In the genomic region with DNA sequence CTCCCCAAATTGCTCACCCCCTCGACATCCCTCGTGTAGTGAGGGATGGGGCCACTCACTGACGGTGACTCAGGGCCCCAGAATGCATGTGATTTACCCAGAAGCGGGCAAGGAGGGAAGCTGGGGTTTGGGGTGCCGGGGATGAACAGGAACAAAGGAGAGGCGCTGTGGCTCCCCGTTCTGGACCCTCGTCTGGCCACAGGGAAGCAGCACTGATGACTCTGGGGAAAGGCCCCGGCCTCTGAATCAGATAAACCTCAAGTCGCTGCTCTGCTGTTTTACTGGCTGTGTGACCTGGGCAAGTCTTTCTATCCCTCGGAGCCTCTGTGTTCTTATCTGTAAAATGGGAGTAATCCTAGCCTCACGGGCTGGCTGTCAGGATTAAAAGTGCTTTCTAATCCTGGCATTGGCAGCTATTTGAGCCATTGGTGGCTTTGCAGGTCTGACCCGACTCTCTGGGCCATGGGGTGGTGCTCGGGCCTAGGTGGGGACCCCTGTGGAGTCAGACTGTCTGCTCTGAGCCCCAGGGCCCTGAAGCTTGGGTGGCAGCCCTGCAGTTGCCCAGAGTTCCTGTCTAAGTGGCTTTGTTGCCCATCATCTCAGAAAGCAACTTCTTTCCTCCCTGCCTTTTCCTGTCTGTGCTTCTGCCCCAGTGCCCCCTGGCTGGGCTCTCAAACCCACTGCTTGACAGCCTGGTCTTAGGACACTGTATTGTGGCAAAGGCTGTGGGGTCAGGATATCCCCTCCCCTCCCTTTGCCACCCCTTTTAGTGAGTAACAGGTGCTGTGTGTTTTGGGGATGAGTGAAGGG, we compare ENCODE assay signal across 11 cellular contexts. TPM values are rescaled to one million over a fixed set of nuclear protein-coding genes. Genes with fewer than 3 reads are reported as not detected.
DNase-seq lines count a peak whose midpoint lies in the region; ATAC-seq, FAIRE-seq and TF ChIP-seq lines count a peak whose summit lies in the region.
"Had no signal": no experiment of that assay in that cellular context is flagged by ENCODE, and none has a peak within 500 bp of the region (broad histone marks: within the 10 kb centered on the region; RNA-seq: fewer than 3 reads in every experiment).

No MANE protein-coding gene starts in this region.

- H3K4me2 ChIP-seq in HepG2 (ENCODE audit: low read depth, low read length), result no peak overlapping the region

- H3K27me3 ChIP-seq in liver (ENCODE audit: control insufficient read depth in 4 of 4, insufficient read depth in 4 of 4, low read length in 3 of 4), result no peaks in the 10 kb centered on the region
- peaks cover 2 to 25% of the 10 kb centered on the region in 2 experiments; a peak in 3 of 5 replicates for H3K27me3 ChIP-seq in HepG2 (ENCODE audit: control insufficient read depth in 1 of 2, insufficient read depth in 2 of 2, low read length in 2 of 2)
- H3K27me3 ChIP-seq in naive thymus-derived CD4-positive, alpha-beta T cell (ENCODE audit: control insufficient read depth in 2 of 2, insufficient read depth in 2 of 2, low read length in 2 of 2), result no peaks in the 10 kb centered on the region
- H3K27me3 ChIP-seq in vagina, result no peaks in the 10 kb centered on the region

- no peaks in the 10 kb centered on the region for H4K20me1 ChIP-seq in HepG2 (ENCODE audit: insufficient read depth, low read length)

- H3K36me3 ChIP-seq in liver (ENCODE audit: control insufficient read depth in 4 of 4, insufficient read depth in 3 of 4, low read depth in 1 of 4, low read length in 3 of 4), result no peaks in the 10 kb centered on the region
- no peaks in the 10 kb centered on the region for H3K36me3 ChIP-seq in HepG2 (replicated peaks in 1 of 2; ENCODE audit: control insufficient read depth in 1 of 2, insufficient read depth in 2 of 2, low read length in 2 of 2)
- no peaks in the 10 kb centered on the region for H3K36me3 ChIP-seq in naive thymus-derived CD4-positive, alpha-beta T cell (ENCODE audit: control insufficient read depth in 2 of 3, insufficient read depth in 3 of 3, low read length in 3 of 3)
- H3K36me3 ChIP-seq in vagina, result no peaks in the 10 kb centered on the region
- H3K36me3 ChIP-seq: BE2C had no signal

- TF ChIP-seq EP300 in HepG2 (IDR thresholded peaks at IDR 0.05; ENCODE audit: low read depth in 2 of 2, low read length in 2 of 2), result no peak
- no peak for TF ChIP-seq EP300 in HepG2 (CRISPR knock-in tag; IDR thresholded peaks at IDR 0.05; ENCODE audit: borderline replicate concordance)

- H3K27me3 Mint-ChIP-seq in activated naive CD8-positive, alpha-beta T cell treated with anti-CD3 and anti-CD28 coated beads, Interleukin-2, amount 10 ng/mL, durations not matched to agents 7 days and 5 days, result no peaks in the 10 kb centered on the region
- H3K27me3 Mint-ChIP-seq in naive thymus-derived CD4-positive, alpha-beta T cell, result no peaks in the 10 kb centered on the region

- CTCF ChIA-PET in HepG2 (lab: Yijun Ruan, JAX; ENCODE audit: low intra/inter-chr PET ratio, low total read pairs), result no interaction called here
- CTCF ChIA-PET in naive thymus-derived CD4-positive, alpha-beta T cell (lab: Charles Lee), result interaction anchor here (1.1 kb wide), 1 partner anchor 48 kb away, joined by 3 read pairs; no protein-coding TSS in a partner anchor

- DNase-seq in HepG2 (ENCODE audit: low spot score), result no peak
- DNase-seq in activated naive CD8-positive, alpha-beta T cell treated with anti-CD3 and anti-CD28 coated beads, Interleukin-2, amount 10 ng/mL, durations not matched to agents 7 days and 5 days, result no peak
- peak in 2 of 9 donors; percentile 23 to 33 for DNase-seq in naive thymus-derived CD4-positive, alpha-beta T cell
- DNase-seq in vagina (ENCODE audit: extremely low spot score in 2 of 2), result no peak
- DNase-seq: BE2C had no signal

- TF ChIP-seq CTCF in liver (IDR thresholded peaks at IDR 0.05; ENCODE audit: low read depth, low read length, missing input control), result no peak
- no peak for TF ChIP-seq CTCF in HepG2 (CRISPR knock-in tag; IDR thresholded peaks at IDR 0.05)
- no peak for TF ChIP-seq CTCF in vagina (IDR thresholded peaks at IDR 0.05)

- no peak for ATAC-seq in HepG2
- ATAC-seq in activated naive CD8-positive, alpha-beta T cell treated with anti-CD3 and anti-CD28 coated beads, Interleukin-2, amount 10 ng/mL, durations not matched to agents 7 days and 5 days (ENCODE audit: low read depth), result no peak
- peak; percentile 26 for ATAC-seq in naive thymus-derived CD4-positive, alpha-beta T cell
- ATAC-seq in HG02852 (IDR thresholded peaks at IDR 0.05; ENCODE audit: unreplicated experiment), result no peak
- ATAC-seq in HG03342 (IDR thresholded peaks at IDR 0.05; ENCODE audit: unreplicated experiment), result no peak
- no peak for ATAC-seq in GM18868 (IDR thresholded peaks at IDR 0.05; ENCODE audit: unreplicated experiment)

- peaks cover 55% of the 10 kb centered on the region for H3K36me3 Mint-ChIP-seq in activated naive CD8-positive, alpha-beta T cell treated with anti-CD3 and anti-CD28 coated beads, Interleukin-2, amount 10 ng/mL, durations not matched to agents 7 days and 5 days
- peaks cover 3 to 55% (median 5%) of the 10 kb centered on the region in 5 donors for H3K36me3 Mint-ChIP-seq in naive thymus-derived CD4-positive, alpha-beta T cell

- TF ChIP-seq RAD21 in liver (IDR thresholded peaks at IDR 0.05), result no peak
- no peak for TF ChIP-seq RAD21 in HepG2 (CRISPR knock-in tag; IDR thresholded peaks at IDR 0.05)

- no peaks in the 10 kb centered on the region for H3K9me3 Mint-ChIP-seq in activated naive CD8-positive, alpha-beta T cell treated with anti-CD3 and anti-CD28 coated beads, Interleukin-2, amount 10 ng/mL, durations not matched to agents 7 days and 5 days
- H3K9me3 Mint-ChIP-seq in naive thymus-derived CD4-positive, alpha-beta T cell, result peaks cover 0 to 3% (median 0%) of the 10 kb centered on the region in 11 donors

- H3K4me1 ChIP-seq in liver (ENCODE audit: control insufficient read depth in 4 of 4, insufficient read depth in 4 of 4, low read length in 3 of 4), result peaks cover 11 to 71% (median 34%) of the 10 kb centered on the region in 4 donors
- H3K4me1 ChIP-seq in HepG2 (ENCODE audit: insufficient read depth, low read length), result peaks cover 7% of the 10 kb centered on the region; the same call in 1 of the 2 replicates
- peaks cover 59 to 74% of the 10 kb centered on the region in 2 donors for H3K4me1 ChIP-seq in naive thymus-derived CD4-positive, alpha-beta T cell (ENCODE audit: control insufficient read depth in 2 of 2, insufficient read depth in 2 of 2, low read length in 2 of 2)
- peaks cover 77% of the 10 kb centered on the region for H3K4me1 ChIP-seq in vagina
- H3K4me1 ChIP-seq: BE2C had no signal

- POLR2A ChIA-PET in HepG2 (lab: Yijun Ruan, JAX), result no interaction called here
- POLR2A ChIA-PET in activated naive CD8-positive, alpha-beta T cell treated with anti-CD3 and anti-CD28 coated beads, Interleukin-2, amount 10 ng/mL, durations not matched to agents 7 days and 5 days (lab: Charles Lee), result interaction anchor here (1.2 to 4.5 kb wide), 3 partner anchors 10 to 262 kb away, joined by 3 to 27 read pairs (median 12); no protein-coding TSS in a partner anchor
- POLR2A ChIA-PET in naive thymus-derived CD4-positive, alpha-beta T cell (lab: Charles Lee), result interaction anchor here (1.3 to 2.4 kb wide), 2 partner anchors 11 to 22 kb away, joined by 3 to 20 read pairs; no protein-coding TSS in a partner anchor

- intact Hi-C loops in HepG2 (cut with micrococcal nuclease; ENCODE audit: unreplicated experiment), result no loop called here
- intact Hi-C loops in naive thymus-derived CD4-positive, alpha-beta T cell (cut with micrococcal nuclease), result no loop called here
- intact Hi-C loops in vagina (cut with DNase I), result no loop called here

- H3K9ac ChIP-seq in liver (ENCODE audit: low read depth in 1 of 2, low read length in 2 of 2) (peak overlapping the region in 1 of 2 donors; percentile 42), HepG2 (ENCODE audit: insufficient read depth, low read depth, low read length) (no peak overlapping the region)

- H3K4me3 ChIP-seq in liver (ENCODE audit: low read depth in 1 of 3, low read length in 3 of 3), result no peak overlapping the region
- H3K4me3 ChIP-seq in HepG2 (replicated peaks in 1 of 3; ENCODE audit: insufficient read depth in 1 of 3, low read depth in 2 of 3, low read length in 3 of 3), result no peak overlapping the region
- H3K4me3 ChIP-seq in naive thymus-derived CD4-positive, alpha-beta T cell (ENCODE audit: low read length), result no peak overlapping the region
- no peak overlapping the region for H3K4me3 ChIP-seq in vagina
- H3K4me3 ChIP-seq: coronary artery had no signal

- BruUV-seq in HepG2 (replicated peaks; lab: Mats Ljungman, UMichigan), result no TSS peak

- peak overlapping the region; percentile 97 for H3K27ac Mint-ChIP-seq in activated naive CD8-positive, alpha-beta T cell treated with anti-CD3 and anti-CD28 coated beads, Interleukin-2, amount 10 ng/mL, durations not matched to agents 7 days and 5 days
- peak overlapping the region; percentile 90 to 100 (median 98) for H3K27ac Mint-ChIP-seq in naive thymus-derived CD4-positive, alpha-beta T cell

- no peaks in the 10 kb centered on the region for H3K79me2 ChIP-seq in HepG2 (ENCODE audit: insufficient read depth, low read length)

- H3K9me3 ChIP-seq in liver (ENCODE audit: control insufficient read depth in 4 of 4, low read length in 3 of 4) (no peaks in the 10 kb centered on the region), HepG2 (ENCODE audit: low read length) (no peaks in the 10 kb centered on the region), vagina (no peaks in the 10 kb centered on the region)
- no peaks in the 10 kb centered on the region for H3K9me3 ChIP-seq in naive thymus-derived CD4-positive, alpha-beta T cell (ENCODE audit: control insufficient read depth in 2 of 3, low read length in 3 of 3)
- H3K9me3 ChIP-seq: BE2C had no signal

- in situ Hi-C loops in HepG2 (cut with HindIII; ENCODE audit: extremely low pct_ligation_motif_present, low pct_unique_long_range_greater_than_20kb), result no loop called here

- peak overlapping the region; percentile 82 for H3K4me3 Mint-ChIP-seq in activated naive CD8-positive, alpha-beta T cell treated with anti-CD3 and anti-CD28 coated beads, Interleukin-2, amount 10 ng/mL, durations not matched to agents 7 days and 5 days
- H3K4me3 Mint-ChIP-seq in naive thymus-derived CD4-positive, alpha-beta T cell, result peak overlapping the region in 7 of 10 donors; percentile 12 to 87 (median 71)

- H2AFZ ChIP-seq in HepG2 (ENCODE audit: low read length), result no peak overlapping the region

- TF ChIP-seq POLR2A in HepG2 (IDR thresholded peaks at IDR 0.05; ENCODE audit: insufficient read depth in 1 of 2, low read depth in 2 of 2, low read length in 2 of 2), result no peak
- TF ChIP-seq POLR2A in vagina (IDR thresholded peaks at IDR 0.05), result no peak

- WGBS in liver, result 82% methylated on average over 14 of the region's 14 CpGs
- 16% methylated on average over 7 of the region's 14 CpGs for WGBS in HepG2 (ENCODE audit: low lambda C conversion rate)

- FAIRE-seq in HepG2 (lab: Jason Lieb, UNC), result no peak

- H3K27ac ChIP-seq in liver (ENCODE audit: low read depth in 1 of 2, low read length in 2 of 2) (peak overlapping the region; percentile 53 to 74), HepG2 (ENCODE audit: extremely low read length, insufficient read depth, low read length) (no peak overlapping the region), vagina (peak overlapping the region; percentile 74)
- peak overlapping the region; percentile 92 for H3K27ac ChIP-seq in naive thymus-derived CD4-positive, alpha-beta T cell (ENCODE audit: low read depth, low read length)

- peaks cover 73% of the 10 kb centered on the region for H3K4me1 Mint-ChIP-seq in activated naive CD8-positive, alpha-beta T cell treated with anti-CD3 and anti-CD28 coated beads, Interleukin-2, amount 10 ng/mL, durations not matched to agents 7 days and 5 days
- peaks cover 58 to 92% (median 88%) of the 10 kb centered on the region in 7 donors for H3K4me1 Mint-ChIP-seq in naive thymus-derived CD4-positive, alpha-beta T cell

RNA-seq across cellular contexts. Expression of a gene that starts 5.5 kb away (rescaled TPM):
- 10 to 100 TPM; 16.0 to 16.9 TPM for total RNA-seq in liver
- polyA plus RNA-seq in liver, result 10 to 100 TPM in 1 of 2 donors, 1 to 10 TPM in 1; 7.2 to 19.6 TPM
- total RNA-seq in HepG2 (2016; rRNA removed; fragmentation: Illumina TruSeq; extraction: Trizol), result 0.04 TPM in 1 of 2 replicates, not detected in the other
- not detected in 2 replicates for total RNA-seq in HepG2 (2016; cell fraction: cytosol; rRNA removed; fragmentation: Illumina TruSeq; extraction: Trizol; ENCODE audit: low read depth)
- not detected in 2 replicates for total RNA-seq in HepG2 (2016; cell fraction: insoluble cytoplasmic fraction; rRNA removed; fragmentation: Illumina TruSeq; extraction: Trizol)
- not detected in 2 replicates for total RNA-seq in HepG2 (2016; cell fraction: membrane; rRNA removed; fragmentation: Illumina TruSeq; extraction: Trizol)
- not detected in 2 replicates for total RNA-seq in HepG2 (2016; cell fraction: nucleus; rRNA removed; fragmentation: Illumina TruSeq; extraction: Trizol)
- polyA plus RNA-seq in HepG2 (2011; rRNA removed), result 0.11 and 0.29 TPM in 2 replicates
- polyA plus RNA-seq in HepG2 (2011; cell fraction: cytosol; rRNA removed), result 0.05 and 0.07 TPM in 2 replicates
- polyA plus RNA-seq in HepG2 (2011; cell fraction: nucleus; rRNA removed), result 0.05 TPM in 2 replicates
- polyA plus RNA-seq in HepG2 (2012), result not detected in 2 replicates
- polyA plus RNA-seq in HepG2 (2016; cell fraction: cytosol; fragmentation: Illumina TruSeq; extraction: Trizol; ENCODE audit: low read depth), result not detected in 2 replicates
- polyA plus RNA-seq in HepG2 (2016; cell fraction: insoluble cytoplasmic fraction; fragmentation: Illumina TruSeq; extraction: Trizol; ENCODE audit: low read depth), result not detected in 2 replicates
- polyA plus RNA-seq in HepG2 (2016; cell fraction: membrane; fragmentation: Illumina TruSeq; extraction: Trizol; ENCODE audit: low read depth), result not detected in 2 replicates
- polyA plus RNA-seq in HepG2 (2016; cell fraction: nucleus; fragmentation: Illumina TruSeq; extraction: Trizol; ENCODE audit: insufficient read depth, low read depth), result not detected in 2 replicates
- polyA minus RNA-seq in HepG2 (2011; rRNA and poly(A)+ RNA removed; ENCODE audit: low replicate concordance), result 0.14 and 1.1 TPM in 2 replicates
- not detected in 2 replicates for polyA minus RNA-seq in HepG2 (2011; cell fraction: cytosol; rRNA and poly(A)+ RNA removed)
- 0.90 TPM in 1 of 2 replicates, not detected in the other for polyA minus RNA-seq in HepG2 (2011; cell fraction: nucleus; rRNA and poly(A)+ RNA removed)
- total RNA-seq in activated naive CD8-positive, alpha-beta T cell treated with anti-CD3 and anti-CD28 coated beads, Interleukin-2, amount 10 ng/mL, durations not matched to agents 7 days and 5 days, result 100 to 1,000 TPM; 215 to 246 TPM
- 100 to 1,000 TPM in 2 of 5 experiments, 10 to 100 TPM in 3; 38.6 to 278 (median 60.3) TPM for total RNA-seq in naive thymus-derived CD4-positive, alpha-beta T cell
- polyA plus RNA-seq in naive thymus-derived CD4-positive, alpha-beta T cell, result 10 to 100 TPM; 30.1 to 48.2 TPM
- 41.0 TPM for total RNA-seq in vagina
- total RNA-seq: RPMI7951 had no signal

RNA-seq across cellular contexts. Expression of a gene that starts 57.6 kb away (rescaled TPM):
- total RNA-seq in liver (10 to 100 TPM; 14.5 to 68.3 TPM), HepG2 (2016; rRNA removed; fragmentation: Illumina TruSeq; extraction: Trizol) (13.9 and 14.2 TPM in 2 replicates), vagina (88.9 TPM)
- polyA plus RNA-seq in liver (10 to 100 TPM; 10.2 to 10.7 TPM), HepG2 (2011; rRNA removed) (8.6 and 9.2 TPM in 2 replicates)
- 5.8 and 6.7 TPM in 2 replicates for total RNA-seq in HepG2 (2016; cell fraction: cytosol; rRNA removed; fragmentation: Illumina TruSeq; extraction: Trizol; ENCODE audit: low read depth)
- total RNA-seq in HepG2 (2016; cell fraction: insoluble cytoplasmic fraction; rRNA removed; fragmentation: Illumina TruSeq; extraction: Trizol), result 10.6 and 11.0 TPM in 2 replicates
- total RNA-seq in HepG2 (2016; cell fraction: membrane; rRNA removed; fragmentation: Illumina TruSeq; extraction: Trizol), result 4.5 and 5.9 TPM in 2 replicates
- 20.5 and 26.2 TPM in 2 replicates for total RNA-seq in HepG2 (2016; cell fraction: nucleus; rRNA removed; fragmentation: Illumina TruSeq; extraction: Trizol)
- polyA plus RNA-seq in HepG2 (2011; cell fraction: cytosol; rRNA removed), result 7.0 and 8.7 TPM in 2 replicates
- 16.7 and 19.0 TPM in 2 replicates for polyA plus RNA-seq in HepG2 (2011; cell fraction: nucleus; rRNA removed)
- 7.3 and 7.6 TPM in 2 replicates for polyA plus RNA-seq in HepG2 (2012)
- polyA plus RNA-seq in HepG2 (2016; cell fraction: cytosol; fragmentation: Illumina TruSeq; extraction: Trizol; ENCODE audit: low read depth), result 0.57 and 0.77 TPM in 2 replicates
- 7.9 and 10.6 TPM in 2 replicates for polyA plus RNA-seq in HepG2 (2016; cell fraction: insoluble cytoplasmic fraction; fragmentation: Illumina TruSeq; extraction: Trizol; ENCODE audit: low read depth)
- polyA plus RNA-seq in HepG2 (2016; cell fraction: membrane; fragmentation: Illumina TruSeq; extraction: Trizol; ENCODE audit: low read depth), result 1.4 and 1.5 TPM in 2 replicates
- 10.4 and 11.0 TPM in 2 replicates for polyA plus RNA-seq in HepG2 (2016; cell fraction: nucleus; fragmentation: Illumina TruSeq; extraction: Trizol; ENCODE audit: insufficient read depth, low read depth)
- polyA minus RNA-seq in HepG2 (2011; rRNA and poly(A)+ RNA removed; ENCODE audit: low replicate concordance), result 26.2 and 54.8 TPM in 2 replicates
- polyA minus RNA-seq in HepG2 (2011; cell fraction: cytosol; rRNA and poly(A)+ RNA removed), result 11.6 and 12.3 TPM in 2 replicates
- polyA minus RNA-seq in HepG2 (2011; cell fraction: nucleus; rRNA and poly(A)+ RNA removed), result 52.4 and 72.0 TPM in 2 replicates
- 10 to 100 TPM; 52.6 to 53.3 TPM for total RNA-seq in activated naive CD8-positive, alpha-beta T cell treated with anti-CD3 and anti-CD28 coated beads, Interleukin-2, amount 10 ng/mL, durations not matched to agents 7 days and 5 days
- 10 to 100 TPM; 43.8 to 94.4 (median 77.3) TPM for total RNA-seq in naive thymus-derived CD4-positive, alpha-beta T cell
- 10 to 100 TPM in 1 of 2 donors, 1 to 10 TPM in 1; 6.5 to 13.5 TPM for polyA plus RNA-seq in naive thymus-derived CD4-positive, alpha-beta T cell

Comparison
In these comparisons a context has a peak if more than half of its experiments do, and no peak if none do; other contexts are left out.
1. RNA of a gene that starts 5.5 kb away (total RNA-seq): 215 to 246 TPM in activated naive CD8-positive, alpha-beta T cell treated with anti-CD3 and anti-CD28 coated beads, Interleukin-2, amount 10 ng/mL, durations not matched to agents 7 days and 5 days, 38.6 to 278 TPM in naive thymus-derived CD4-positive, alpha-beta T cell, 41.0 TPM in vagina (single experiment) and 16.0 to 16.9 TPM in liver; 0.04 TPM in HepG2; every median in the first group is over 10 times any median in the second.